22 cellular contexts compared by ENCODE assay signal in genomic region chr5:116524505-116524904, GRCh38. TPM values are rescaled to one million over a fixed set of nuclear protein-coding genes. Genes with fewer than 3 reads are reported as not detected.
"Had no signal": no experiment of that assay in that cellular context is flagged by ENCODE, and none has a peak within 500 bp of the region (broad histone marks: within the 10 kb centered on the region; RNA-seq: fewer than 3 reads in every experiment).

No MANE protein-coding gene starts in this region.

- H3K9me3 Mint-ChIP-seq: activated CD4-positive, alpha-beta memory T cell treated with anti-CD3 and anti-CD28 coated beads, Interleukin-2, amount 10 ng/mL, durations not matched to agents 7 days and 5 days; activated CD4-positive, alpha-beta T cell treated with anti-CD3 and anti-CD28 coated beads, Interleukin-2, amount 10 ng/mL, durations not matched to agents 7 days and 5 days; activated naive CD4-positive, alpha-beta T cell treated with anti-CD3 and anti-CD28 coated beads, Interleukin-2, amount 50 U/mL, for 72 hours; activated T-cell treated with anti-CD3 and anti-CD28 coated beads, Interleukin-2, amount 50 U/mL, for 4 hours; effector memory CD8-positive, alpha-beta T cell; naive thymus-derived CD8-positive, alpha-beta T cell had no signal

- H3K27ac Mint-ChIP-seq: activated CD4-positive, alpha-beta memory T cell treated with anti-CD3 and anti-CD28 coated beads, Interleukin-2, amount 10 ng/mL, durations not matched to agents 7 days and 5 days; activated CD4-positive, alpha-beta T cell treated with anti-CD3 and anti-CD28 coated beads, Interleukin-2, amount 10 ng/mL, durations not matched to agents 7 days and 5 days; activated naive CD4-positive, alpha-beta T cell treated with anti-CD3 and anti-CD28 coated beads, Interleukin-2, amount 50 U/mL, for 72 hours; effector memory CD8-positive, alpha-beta T cell; naive thymus-derived CD8-positive, alpha-beta T cell; T-helper 17 cell had no signal

- H3K4me3 Mint-ChIP-seq: activated CD4-positive, alpha-beta memory T cell treated with anti-CD3 and anti-CD28 coated beads, Interleukin-2, amount 10 ng/mL, durations not matched to agents 7 days and 5 days; activated CD4-positive, alpha-beta T cell treated with anti-CD3 and anti-CD28 coated beads, Interleukin-2, amount 10 ng/mL, durations not matched to agents 7 days and 5 days; activated T-cell treated with anti-CD3 and anti-CD28 coated beads, Interleukin-2, amount 50 U/mL, for 4 hours; effector memory CD8-positive, alpha-beta T cell; naive thymus-derived CD8-positive, alpha-beta T cell; T-helper 17 cell had no signal

- H3K4me1 ChIP-seq: uterus had no signal

- H3K27me3 Mint-ChIP-seq: activated CD4-positive, alpha-beta T cell treated with anti-CD3 and anti-CD28 coated beads, Interleukin-2, amount 10 ng/mL, durations not matched to agents 7 days and 5 days; effector memory CD8-positive, alpha-beta T cell; naive thymus-derived CD8-positive, alpha-beta T cell had no signal

- H3K27ac ChIP-seq: gastrocnemius medialis, uterus, WERI-Rb-1 had no signal

- H3K4me3 ChIP-seq: gastrocnemius medialis, uterus had no signal

- H3K27me3 ChIP-seq: uterus had no signal

- H3K36me3 Mint-ChIP-seq: activated naive CD4-positive, alpha-beta T cell treated with anti-CD3 and anti-CD28 coated beads, Interleukin-2, amount 50 U/mL, for 72 hours had no signal

- H3K36me3 ChIP-seq: gastrocnemius medialis, uterus, WERI-Rb-1 had no signal

- H3K9me3 ChIP-seq: gastrocnemius medialis, uterus had no signal

- H3K4me1 Mint-ChIP-seq: activated CD4-positive, alpha-beta memory T cell treated with anti-CD3 and anti-CD28 coated beads, Interleukin-2, amount 10 ng/mL, durations not matched to agents 7 days and 5 days; activated CD4-positive, alpha-beta T cell treated with anti-CD3 and anti-CD28 coated beads, Interleukin-2, amount 10 ng/mL, durations not matched to agents 7 days and 5 days; naive thymus-derived CD8-positive, alpha-beta T cell; T-helper 17 cell had no signal

- ATAC-seq: activated naive CD4-positive, alpha-beta T cell treated with anti-CD3 and anti-CD28 coated beads, Interleukin-2, amount 50 U/mL, for 72 hours; activated T-cell treated with anti-CD3 and anti-CD28 coated beads, Interleukin-2, amount 50 U/mL, for 4 hours; effector memory CD8-positive, alpha-beta T cell; gastrocnemius medialis; left cardiac atrium; naive thymus-derived CD8-positive, alpha-beta T cell; T-helper 17 cell had no signal

- DNase-seq: activated CD4-positive, alpha-beta memory T cell treated with anti-CD3 and anti-CD28 coated beads, Interleukin-2, amount 10 ng/mL, durations not matched to agents 7 days and 5 days; activated CD4-positive, alpha-beta T cell treated with anti-CD3 and anti-CD28 coated beads for 1 hour; activated CD4-positive, alpha-beta T cell treated with anti-CD3 and anti-CD28 coated beads, Interleukin-2, amount 10 ng/mL, durations not matched to agents 7 days and 5 days; activated naive CD4-positive, alpha-beta T cell; activated T-cell treated with anti-CD3 and anti-CD28 coated beads, Interleukin-2, amount 50 U/mL, for 4 hours; anterior cingulate cortex; effector memory CD8-positive, alpha-beta T cell; erythroblast; gastrocnemius medialis; hippocampal formation; left cardiac atrium; mammary epithelial cell; naive thymus-derived CD8-positive, alpha-beta T cell; posterior cingulate gyrus; stimulated activated CD4-positive, alpha-beta T cell treated with anti-CD3 and anti-CD28 coated beads, Interleukin-15, amount 100 ng/mL, for 24 hours; stimulated activated naive CD4-positive, alpha-beta T cell; T-helper 17 cell; T1000; trophoblast cell; uterus; WERI-Rb-1 had no signal

RNA-seq across cellular contexts. Expression of gene SEMA6A, which starts 50.1 kb away (rescaled TPM):
- total RNA-seq: activated CD4-positive, alpha-beta T cell treated with anti-CD3 and anti-CD28 coated beads, Interleukin-2, amount 10 ng/mL, durations not matched to agents 7 days and 5 days; naive thymus-derived CD8-positive, alpha-beta T cell had no signal
